ENCODE assay signal across 8 cellular contexts in the genomic region with DNA sequence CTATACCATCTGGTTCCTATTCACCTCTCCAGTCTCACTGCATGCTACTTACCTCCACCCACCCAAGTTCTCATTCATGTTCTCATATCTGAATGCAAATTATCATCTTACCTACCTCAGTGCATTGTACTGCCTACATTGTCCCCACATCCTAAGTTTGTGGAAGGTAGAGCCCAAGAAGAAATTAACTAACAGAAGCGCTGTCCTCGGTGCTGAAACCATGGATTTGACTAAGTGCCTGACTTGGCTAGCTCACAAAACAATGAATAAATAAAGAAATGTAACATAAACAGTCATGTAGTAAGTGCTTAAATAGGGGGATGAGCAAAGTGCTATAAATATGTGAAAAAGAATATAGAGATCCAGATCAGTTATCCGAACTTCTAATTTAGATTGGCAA.
DNase-seq lines count a peak whose midpoint lies in the region; ATAC-seq and TF ChIP-seq lines count a peak whose summit lies in the region.

No MANE protein-coding gene starts in this region.

- no peak overlapping the region for H3K4me3 ChIP-seq in BE2C (ENCODE audit: low read depth, low read length)

- H3K36me3 ChIP-seq in BE2C: no peaks in the 10 kb centered on the region

- peak; percentile 23 for DNase-seq in Daoy (ENCODE audit: low read depth)
- peak; percentile 51 to 52 for DNase-seq in Kasumi-1 (lab: John Stamatoyannopoulos, UW)
- peak; percentile 68 for DNase-seq in amniotic epithelial cell (ENCODE audit: low read depth)
- peak; percentile 51 for DNase-seq in kidney tubule cell (ENCODE audit: low spot score)
- DNase-seq in NCI-H1417 (lab: John Stamatoyannopoulos, UW): no peak
- DNase-seq in BE2C: no peak

- 0 out of 2 replicates have a peak, but pooled peaks cover 2% of the 10 kb centered on the region for H3K4me1 ChIP-seq in BE2C

- TF ChIP-seq CTCF in BE2C (IDR thresholded peaks at IDR 0.05; ENCODE audit: low read depth, low read length): no peak

- H3K9me3 ChIP-seq in BE2C: no peaks in the 10 kb centered on the region

- no peaks in the 10 kb centered on the region for H3K27me3 ChIP-seq in BE2C

- ATAC-seq in HG03135 (IDR thresholded peaks at IDR 0.05; ENCODE audit: unreplicated experiment): no peak
- no peak for ATAC-seq in HG02938 (IDR thresholded peaks at IDR 0.05; ENCODE audit: unreplicated experiment)

Comparison
In these comparisons a context has a peak if more than half of its experiments do, and no peak if none do; other contexts are left out.
1. DNase-seq: peak in Daoy (single experiment), Kasumi-1 (2 of 2), amniotic epithelial cell (single experiment) and kidney tubule cell (single experiment); none in NCI-H1417 (0 of 3) and BE2C (single experiment).